In the genomic region with DNA sequence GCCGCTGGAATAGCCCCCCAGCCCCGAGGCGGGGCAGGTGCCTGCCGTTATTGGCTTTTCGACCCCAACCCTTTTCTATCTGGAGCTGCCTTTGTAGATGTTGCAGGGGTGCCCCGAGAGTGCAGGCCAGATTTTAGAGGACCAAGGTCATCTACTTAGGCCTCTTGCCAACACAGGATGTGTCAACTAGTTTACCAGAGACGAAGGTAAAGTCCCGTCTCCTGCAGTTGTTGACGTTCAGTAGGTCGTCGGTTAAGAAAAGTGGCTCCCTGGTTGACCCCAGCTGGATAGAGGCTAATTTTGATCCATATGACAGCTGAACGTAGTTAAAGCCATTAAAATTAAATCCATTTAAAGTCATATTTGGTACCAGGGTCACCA, we compare ENCODE assay signal across 8 cellular contexts. TPM values are rescaled to one million over a fixed set of nuclear protein-coding genes. Genes with fewer than 3 reads are reported as not detected.
DNase-seq lines count a peak whose midpoint lies in the region; ATAC-seq and TF ChIP-seq lines count a peak whose summit lies in the region.

No MANE protein-coding gene starts in this region.

- peak overlapping the region; percentile 84 for H3K27ac ChIP-seq in CD4-positive, CD25-positive, alpha-beta regulatory T cell (ENCODE audit: insufficient read depth, low read length, poor library complexity, severe bottlenecking)
- H3K27ac ChIP-seq in HL-60 (replicated peaks) (peak overlapping the region; percentile 93), iPS DF 6.9 (ENCODE audit: low read length) (no peak overlapping the region), smooth muscle cell (ENCODE audit: low read depth) (peak overlapping the region; percentile 81)

- peaks cover 0 to 2% (median 0%) of the 10 kb centered on the region in 7 donors for H3K9me3 Mint-ChIP-seq in CD4-positive, CD25-positive, alpha-beta regulatory T cell

- H3K4me1 Mint-ChIP-seq in CD4-positive, CD25-positive, alpha-beta regulatory T cell = peaks cover 21 to 44% (median 28%) of the 10 kb centered on the region in 4 donors

- no peak for DNase-seq in CD4-positive, CD25-positive, alpha-beta regulatory T cell
- DNase-seq in HL-60 (ENCODE audit: low read depth in 1 of 2, low spot score in 1 of 2) = no peak
- DNase-seq in adipocyte (ENCODE audit: low read depth) = peak; percentile 53
- DNase-seq in iPS DF 6.9 (ENCODE audit: low read depth, low spot score) = no peak
- DNase-seq in smooth muscle cell (lab: John Stamatoyannopoulos, UW; ENCODE audit: unreplicated experiment) = no peak
- DNase-seq in AML-193 (lab: John Stamatoyannopoulos, UW) = no peak
- no peak for DNase-seq in stimulated activated CD4-positive, alpha-beta T cell treated with anti-CD3 and anti-CD28 coated beads, Interleukin-4, amount 100 ng/mL, for 4 hours

- no peak for TF ChIP-seq CTCF in HL-60 (IDR thresholded peaks at IDR 0.05; ENCODE audit: insufficient read depth, low read length)
- TF ChIP-seq CTCF in smooth muscle cell (IDR thresholded peaks at IDR 0.05; ENCODE audit: borderline replicate concordance, insufficient read depth, poor library complexity, severe bottlenecking) = no peak

- peak overlapping the region; percentile 63 to 75 (median 69) for H3K27ac Mint-ChIP-seq in CD4-positive, CD25-positive, alpha-beta regulatory T cell

- H3K36me3 Mint-ChIP-seq in CD4-positive, CD25-positive, alpha-beta regulatory T cell = no peaks in the 10 kb centered on the region

- H2AFZ ChIP-seq in smooth muscle cell (ENCODE audit: low read depth) = peak overlapping the region; percentile 99

- peaks cover 37% of the 10 kb centered on the region for H4K20me1 ChIP-seq in smooth muscle cell (ENCODE audit: low read depth)

- ATAC-seq in CD4-positive, CD25-positive, alpha-beta regulatory T cell (ENCODE audit: low read depth in 2 of 2) = no peak
- peak; percentile 6 for ATAC-seq in GM19043 (IDR thresholded peaks at IDR 0.05; ENCODE audit: low read depth, unreplicated experiment)

- peaks cover 4% of the 10 kb centered on the region for H3K27me3 Mint-ChIP-seq in CD4-positive, CD25-positive, alpha-beta regulatory T cell

- no peaks in the 10 kb centered on the region for H3K36me3 ChIP-seq in CD4-positive, CD25-positive, alpha-beta regulatory T cell (ENCODE audit: control insufficient read depth, insufficient read depth, low read length)
- H3K36me3 ChIP-seq in adipocyte (ENCODE audit: control insufficient read depth, insufficient read depth, low read length, severe bottlenecking) = peaks cover 2% of the 10 kb centered on the region
- H3K36me3 ChIP-seq in iPS DF 6.9 (ENCODE audit: control insufficient read depth, insufficient read depth, low read length) = no peaks in the 10 kb centered on the region
- H3K36me3 ChIP-seq in smooth muscle cell (ENCODE audit: low read depth) = no peaks in the 10 kb centered on the region

- no peaks in the 10 kb centered on the region for H3F3A ChIP-seq in smooth muscle cell (ENCODE audit: low read depth)

- H3K9ac ChIP-seq in adipocyte (ENCODE audit: low read length) (peak overlapping the region; percentile 99), smooth muscle cell (ENCODE audit: low read depth) (peak overlapping the region; percentile 88)

- no peaks in the 10 kb centered on the region for H3K27me3 ChIP-seq in CD4-positive, CD25-positive, alpha-beta regulatory T cell (ENCODE audit: control insufficient read depth, insufficient read depth, low read length)
- H3K27me3 ChIP-seq in HL-60 (ENCODE audit: insufficient read depth, poor library complexity, severe bottlenecking) (no peaks in the 10 kb centered on the region), adipocyte (replicated peaks; ENCODE audit: control insufficient read depth, insufficient read depth, low read length) (no peaks in the 10 kb centered on the region), iPS DF 6.9 (ENCODE audit: control insufficient read depth, insufficient read depth, low read length) (no peaks in the 10 kb centered on the region), smooth muscle cell (ENCODE audit: low read depth) (no peaks in the 10 kb centered on the region)

- no CpG with 5 or more reads among the region's 12 CpGs for WGBS in iPS DF 6.9 (ENCODE audit: insufficient coverage, insufficient read length)
- 18% methylated on average over 12 of the region's 12 CpGs for WGBS in smooth muscle cell (ENCODE audit: low lambda C conversion rate)

- peak overlapping the region; percentile 70 for H3K4me3 ChIP-seq in CD4-positive, CD25-positive, alpha-beta regulatory T cell (ENCODE audit: low read depth, low read length)
- H3K4me3 ChIP-seq in HL-60 (replicated peaks; ENCODE audit: insufficient read depth, low read length) = peak overlapping the region; percentile 56
- peak overlapping the region; percentile 90 for H3K4me3 ChIP-seq in adipocyte (ENCODE audit: low read length)
- peak overlapping the region; percentile 77; the same call in 1 of the 2 replicates for H3K4me3 ChIP-seq in iPS DF 6.9 (ENCODE audit: low read length)
- H3K4me3 ChIP-seq in smooth muscle cell = peak overlapping the region; percentile 98

- peak overlapping the region; percentile 95 for H3K4me2 ChIP-seq in smooth muscle cell

- peaks cover 32% of the 10 kb centered on the region for H3K4me1 ChIP-seq in CD4-positive, CD25-positive, alpha-beta regulatory T cell (ENCODE audit: control insufficient read depth, insufficient read depth, low read length, poor library complexity, severe bottlenecking)
- H3K4me1 ChIP-seq in adipocyte (ENCODE audit: control insufficient read depth, insufficient read depth, low read length) (peaks cover 20% of the 10 kb centered on the region), iPS DF 6.9 (ENCODE audit: control insufficient read depth, insufficient read depth, low read length) (no peaks in the 10 kb centered on the region; the same call in 1 of the 2 replicates), smooth muscle cell (ENCODE audit: low read depth) (peaks cover 16% of the 10 kb centered on the region)

- H3K4me3 Mint-ChIP-seq in CD4-positive, CD25-positive, alpha-beta regulatory T cell = peak overlapping the region; percentile 84 to 96 (median 91)

- H3K9me3 ChIP-seq in CD4-positive, CD25-positive, alpha-beta regulatory T cell (ENCODE audit: control insufficient read depth in 2 of 2, low read length in 2 of 2) = no peaks in the 10 kb centered on the region
- H3K9me3 ChIP-seq in adipocyte (ENCODE audit: control insufficient read depth, low read length) = no peaks in the 10 kb centered on the region
- H3K9me3 ChIP-seq in iPS DF 6.9 (ENCODE audit: control insufficient read depth, insufficient read depth, low read length) = no peaks in the 10 kb centered on the region
- no peaks in the 10 kb centered on the region for H3K9me3 ChIP-seq in smooth muscle cell (replicated peaks; ENCODE audit: low read depth)

- peaks cover 43% of the 10 kb centered on the region for H3K79me2 ChIP-seq in smooth muscle cell (ENCODE audit: low read depth)

RNA-seq across cellular contexts. Expression of gene UBE3A, which starts 0.6 kb away (rescaled TPM):
- 106 TPM for total RNA-seq in CD4-positive, CD25-positive, alpha-beta regulatory T cell
- polyA plus RNA-seq in CD4-positive, CD25-positive, alpha-beta regulatory T cell = 100 to 1,000 TPM in 2 of 4 donors, 10 to 100 TPM in 2; 88.6 to 109 (median 98.7) TPM
- total RNA-seq in smooth muscle cell = 93.9 and 115 TPM in 2 replicates
- polyA plus RNA-seq in smooth muscle cell = 66.6 and 70.4 TPM in 2 replicates
